ENCODE assay signal across 1 cellular context in genomic region chr5:1644810-1645571, GRCh38.
TF ChIP-seq lines count a peak whose summit lies in the region.

No MANE protein-coding gene starts in this region.

TF ChIP-seq in HEK293, 187 proteins besides CTCF, POLR2A, EP300 and RAD21 (continued from another document):
- TF ChIP-seq, protein P1, sequence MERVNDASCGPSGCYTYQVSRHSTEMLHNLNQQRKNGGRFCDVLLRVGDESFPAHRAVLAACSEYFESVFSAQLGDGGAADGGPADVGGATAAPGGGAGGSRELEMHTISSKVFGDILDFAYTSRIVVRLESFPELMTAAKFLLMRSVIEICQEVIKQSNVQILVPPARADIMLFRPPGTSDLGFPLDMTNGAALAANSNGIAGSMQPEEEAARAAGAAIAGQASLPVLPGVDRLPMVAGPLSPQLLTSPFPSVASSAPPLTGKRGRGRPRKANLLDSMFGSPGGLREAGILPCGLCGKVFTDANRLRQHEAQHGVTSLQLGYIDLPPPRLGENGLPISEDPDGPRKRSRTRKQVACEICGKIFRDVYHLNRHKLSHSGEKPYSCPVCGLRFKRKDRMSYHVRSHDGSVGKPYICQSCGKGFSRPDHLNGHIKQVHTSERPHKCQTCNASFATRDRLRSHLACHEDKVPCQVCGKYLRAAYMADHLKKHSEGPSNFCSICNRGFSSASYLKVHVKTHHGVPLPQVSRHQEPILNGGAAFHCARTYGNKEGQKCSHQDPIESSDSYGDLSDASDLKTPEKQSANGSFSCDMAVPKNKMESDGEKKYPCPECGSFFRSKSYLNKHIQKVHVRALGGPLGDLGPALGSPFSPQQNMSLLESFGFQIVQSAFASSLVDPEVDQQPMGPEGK (tag by site-specific recombination; IDR thresholded peaks at IDR 0.05): peak; percentile 42; the same call in 1 of the 2 replicates
- TF ChIP-seq, protein P2, sequence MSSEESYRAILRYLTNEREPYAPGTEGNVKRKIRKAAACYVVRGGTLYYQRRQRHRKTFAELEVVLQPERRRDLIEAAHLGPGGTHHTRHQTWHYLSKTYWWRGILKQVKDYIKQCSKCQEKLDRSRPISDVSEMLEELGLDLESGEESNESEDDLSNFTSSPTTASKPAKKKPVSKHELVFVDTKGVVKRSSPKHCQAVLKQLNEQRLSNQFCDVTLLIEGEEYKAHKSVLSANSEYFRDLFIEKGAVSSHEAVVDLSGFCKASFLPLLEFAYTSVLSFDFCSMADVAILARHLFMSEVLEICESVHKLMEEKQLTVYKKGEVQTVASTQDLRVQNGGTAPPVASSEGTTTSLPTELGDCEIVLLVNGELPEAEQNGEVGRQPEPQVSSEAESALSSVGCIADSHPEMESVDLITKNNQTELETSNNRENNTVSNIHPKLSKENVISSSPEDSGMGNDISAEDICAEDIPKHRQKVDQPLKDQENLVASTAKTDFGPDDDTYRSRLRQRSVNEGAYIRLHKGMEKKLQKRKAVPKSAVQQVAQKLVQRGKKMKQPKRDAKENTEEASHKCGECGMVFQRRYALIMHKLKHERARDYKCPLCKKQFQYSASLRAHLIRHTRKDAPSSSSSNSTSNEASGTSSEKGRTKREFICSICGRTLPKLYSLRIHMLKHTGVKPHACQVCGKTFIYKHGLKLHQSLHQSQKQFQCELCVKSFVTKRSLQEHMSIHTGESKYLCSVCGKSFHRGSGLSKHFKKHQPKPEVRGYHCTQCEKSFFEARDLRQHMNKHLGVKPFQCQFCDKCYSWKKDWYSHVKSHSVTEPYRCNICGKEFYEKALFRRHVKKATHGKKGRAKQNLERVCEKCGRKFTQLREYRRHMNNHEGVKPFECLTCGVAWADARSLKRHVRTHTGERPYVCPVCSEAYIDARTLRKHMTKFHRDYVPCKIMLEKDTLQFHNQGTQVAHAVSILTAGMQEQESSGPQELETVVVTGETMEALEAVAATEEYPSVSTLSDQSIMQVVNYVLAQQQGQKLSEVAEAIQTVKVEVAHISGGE (tag by site-specific recombination; conservative IDR thresholded peaks at IDR 0.05; ENCODE audit: low read depth): peak; percentile 30; the same call in 1 of the 2 replicates
- TF ChIP-seq MYNN (tag by site-specific recombination; IDR thresholded peaks at IDR 0.05; ENCODE audit: borderline replicate concordance): no peak
- no peak; the same call in 1 of the 2 replicates for TF ChIP-seq ZNF76 (tag by site-specific recombination; IDR thresholded peaks at IDR 0.05; ENCODE audit: borderline replicate concordance, low read depth)
- no peak for TF ChIP-seq ZNF658 (tag by site-specific recombination; IDR thresholded peaks at IDR 0.05)
- TF ChIP-seq ZBTB20 (tag by site-specific recombination; IDR thresholded peaks at IDR 0.05): peak; percentile 70
- TF ChIP-seq, protein P3, sequence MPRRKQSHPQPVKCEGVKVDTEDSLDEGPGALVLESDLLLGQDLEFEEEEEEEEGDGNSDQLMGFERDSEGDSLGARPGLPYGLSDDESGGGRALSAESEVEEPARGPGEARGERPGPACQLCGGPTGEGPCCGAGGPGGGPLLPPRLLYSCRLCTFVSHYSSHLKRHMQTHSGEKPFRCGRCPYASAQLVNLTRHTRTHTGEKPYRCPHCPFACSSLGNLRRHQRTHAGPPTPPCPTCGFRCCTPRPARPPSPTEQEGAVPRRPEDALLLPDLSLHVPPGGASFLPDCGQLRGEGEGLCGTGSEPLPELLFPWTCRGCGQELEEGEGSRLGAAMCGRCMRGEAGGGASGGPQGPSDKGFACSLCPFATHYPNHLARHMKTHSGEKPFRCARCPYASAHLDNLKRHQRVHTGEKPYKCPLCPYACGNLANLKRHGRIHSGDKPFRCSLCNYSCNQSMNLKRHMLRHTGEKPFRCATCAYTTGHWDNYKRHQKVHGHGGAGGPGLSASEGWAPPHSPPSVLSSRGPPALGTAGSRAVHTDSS (tag by site-specific recombination; IDR thresholded peaks at IDR 0.05): no peak
- TF ChIP-seq, protein P4, sequence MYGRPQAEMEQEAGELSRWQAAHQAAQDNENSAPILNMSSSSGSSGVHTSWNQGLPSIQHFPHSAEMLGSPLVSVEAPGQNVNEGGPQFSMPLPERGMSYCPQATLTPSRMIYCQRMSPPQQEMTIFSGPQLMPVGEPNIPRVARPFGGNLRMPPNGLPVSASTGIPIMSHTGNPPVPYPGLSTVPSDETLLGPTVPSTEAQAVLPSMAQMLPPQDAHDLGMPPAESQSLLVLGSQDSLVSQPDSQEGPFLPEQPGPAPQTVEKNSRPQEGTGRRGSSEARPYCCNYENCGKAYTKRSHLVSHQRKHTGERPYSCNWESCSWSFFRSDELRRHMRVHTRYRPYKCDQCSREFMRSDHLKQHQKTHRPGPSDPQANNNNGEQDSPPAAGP (tag by site-specific recombination; IDR thresholded peaks at IDR 0.05): peak; percentile 73
- peak; percentile 45; the same call in 1 of the 2 replicates for TF ChIP-seq ZBTB17 (tag by site-specific recombination; IDR thresholded peaks at IDR 0.05)
- TF ChIP-seq FEZF1 (tag by site-specific recombination; IDR thresholded peaks at IDR 0.05): no peak
- TF ChIP-seq, protein P5, sequence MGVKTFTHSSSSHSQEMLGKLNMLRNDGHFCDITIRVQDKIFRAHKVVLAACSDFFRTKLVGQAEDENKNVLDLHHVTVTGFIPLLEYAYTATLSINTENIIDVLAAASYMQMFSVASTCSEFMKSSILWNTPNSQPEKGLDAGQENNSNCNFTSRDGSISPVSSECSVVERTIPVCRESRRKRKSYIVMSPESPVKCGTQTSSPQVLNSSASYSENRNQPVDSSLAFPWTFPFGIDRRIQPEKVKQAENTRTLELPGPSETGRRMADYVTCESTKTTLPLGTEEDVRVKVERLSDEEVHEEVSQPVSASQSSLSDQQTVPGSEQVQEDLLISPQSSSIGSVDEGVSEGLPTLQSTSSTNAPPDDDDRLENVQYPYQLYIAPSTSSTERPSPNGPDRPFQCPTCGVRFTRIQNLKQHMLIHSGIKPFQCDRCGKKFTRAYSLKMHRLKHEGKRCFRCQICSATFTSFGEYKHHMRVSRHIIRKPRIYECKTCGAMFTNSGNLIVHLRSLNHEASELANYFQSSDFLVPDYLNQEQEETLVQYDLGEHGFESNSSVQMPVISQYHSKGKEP (tag by site-specific recombination; IDR thresholded peaks at IDR 0.05): peak; percentile 73
- no peak for TF ChIP-seq ZNF302 (tag by site-specific recombination; IDR thresholded peaks at IDR 0.05; ENCODE audit: low read depth)
- TF ChIP-seq, protein P6, sequence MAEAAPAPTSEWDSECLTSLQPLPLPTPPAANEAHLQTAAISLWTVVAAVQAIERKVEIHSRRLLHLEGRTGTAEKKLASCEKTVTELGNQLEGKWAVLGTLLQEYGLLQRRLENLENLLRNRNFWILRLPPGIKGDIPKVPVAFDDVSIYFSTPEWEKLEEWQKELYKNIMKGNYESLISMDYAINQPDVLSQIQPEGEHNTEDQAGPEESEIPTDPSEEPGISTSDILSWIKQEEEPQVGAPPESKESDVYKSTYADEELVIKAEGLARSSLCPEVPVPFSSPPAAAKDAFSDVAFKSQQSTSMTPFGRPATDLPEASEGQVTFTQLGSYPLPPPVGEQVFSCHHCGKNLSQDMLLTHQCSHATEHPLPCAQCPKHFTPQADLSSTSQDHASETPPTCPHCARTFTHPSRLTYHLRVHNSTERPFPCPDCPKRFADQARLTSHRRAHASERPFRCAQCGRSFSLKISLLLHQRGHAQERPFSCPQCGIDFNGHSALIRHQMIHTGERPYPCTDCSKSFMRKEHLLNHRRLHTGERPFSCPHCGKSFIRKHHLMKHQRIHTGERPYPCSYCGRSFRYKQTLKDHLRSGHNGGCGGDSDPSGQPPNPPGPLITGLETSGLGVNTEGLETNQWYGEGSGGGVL (tag by site-specific recombination; IDR thresholded peaks at IDR 0.05): no peak
- TF ChIP-seq ZBTB48 (tag by site-specific recombination; IDR thresholded peaks at IDR 0.05): peak; percentile 77
- no peak for TF ChIP-seq ZNF677 (tag by site-specific recombination; IDR thresholded peaks at IDR 0.05)
- TF ChIP-seq ZNF121 (tag by site-specific recombination; IDR thresholded peaks at IDR 0.05): no peak
- no peak for TF ChIP-seq ZNF830 (tag by site-specific recombination; IDR thresholded peaks at IDR 0.05; ENCODE audit: low read depth)
- no peak for TF ChIP-seq ZNF701 (tag by site-specific recombination; IDR thresholded peaks at IDR 0.05)
- TF ChIP-seq YY1 (tag by site-specific recombination; IDR thresholded peaks at IDR 0.05): 0 out of 2 replicates have a peak, but pooled peaks have one; percentile 23
- peak; percentile 71; the same call in 1 of the 2 replicates for TF ChIP-seq ZNF600 (tag by site-specific recombination; IDR thresholded peaks at IDR 0.05)
- TF ChIP-seq GLIS2 (tag by site-specific recombination; IDR thresholded peaks at IDR 0.05): peak; percentile 46
- TF ChIP-seq ZNF2 (tag by site-specific recombination; IDR thresholded peaks at IDR 0.05): peak; percentile 100
- TF ChIP-seq, protein P7, sequence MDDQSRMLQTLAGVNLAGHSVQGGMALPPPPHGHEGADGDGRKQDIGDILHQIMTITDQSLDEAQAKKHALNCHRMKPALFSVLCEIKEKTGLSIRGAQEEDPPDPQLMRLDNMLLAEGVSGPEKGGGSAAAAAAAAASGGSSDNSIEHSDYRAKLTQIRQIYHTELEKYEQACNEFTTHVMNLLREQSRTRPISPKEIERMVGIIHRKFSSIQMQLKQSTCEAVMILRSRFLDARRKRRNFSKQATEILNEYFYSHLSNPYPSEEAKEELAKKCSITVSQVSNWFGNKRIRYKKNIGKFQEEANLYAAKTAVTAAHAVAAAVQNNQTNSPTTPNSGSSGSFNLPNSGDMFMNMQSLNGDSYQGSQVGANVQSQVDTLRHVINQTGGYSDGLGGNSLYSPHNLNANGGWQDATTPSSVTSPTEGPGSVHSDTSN (CRISPR knock-in tag; IDR thresholded peaks at IDR 0.05): no peak
- peak; percentile 31; the same call in 1 of the 2 replicates for TF ChIP-seq ZNF629 (tag by site-specific recombination; IDR thresholded peaks at IDR 0.05)
TF ChIP-seq in HEK293: peak in this region for 23.
